Comparison of ENCODE assay signal across 1 cellular context in genomic region chr12:57896437-57897201, GRCh38.
TF ChIP-seq lines count a peak whose summit lies in the region.

No MANE protein-coding gene starts in this region.

TF ChIP-seq in HepG2, 621 proteins besides CTCF, POLR2A, EP300 and RAD21 (continued from another document):
- TF ChIP-seq, protein P1, sequence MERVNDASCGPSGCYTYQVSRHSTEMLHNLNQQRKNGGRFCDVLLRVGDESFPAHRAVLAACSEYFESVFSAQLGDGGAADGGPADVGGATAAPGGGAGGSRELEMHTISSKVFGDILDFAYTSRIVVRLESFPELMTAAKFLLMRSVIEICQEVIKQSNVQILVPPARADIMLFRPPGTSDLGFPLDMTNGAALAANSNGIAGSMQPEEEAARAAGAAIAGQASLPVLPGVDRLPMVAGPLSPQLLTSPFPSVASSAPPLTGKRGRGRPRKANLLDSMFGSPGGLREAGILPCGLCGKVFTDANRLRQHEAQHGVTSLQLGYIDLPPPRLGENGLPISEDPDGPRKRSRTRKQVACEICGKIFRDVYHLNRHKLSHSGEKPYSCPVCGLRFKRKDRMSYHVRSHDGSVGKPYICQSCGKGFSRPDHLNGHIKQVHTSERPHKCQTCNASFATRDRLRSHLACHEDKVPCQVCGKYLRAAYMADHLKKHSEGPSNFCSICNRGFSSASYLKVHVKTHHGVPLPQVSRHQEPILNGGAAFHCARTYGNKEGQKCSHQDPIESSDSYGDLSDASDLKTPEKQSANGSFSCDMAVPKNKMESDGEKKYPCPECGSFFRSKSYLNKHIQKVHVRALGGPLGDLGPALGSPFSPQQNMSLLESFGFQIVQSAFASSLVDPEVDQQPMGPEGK (CRISPR knock-in tag; IDR thresholded peaks at IDR 0.05), result peak; percentile 45; the same call in 1 of the 2 replicates
- peak; percentile 47; the same call in 1 of the 2 replicates for TF ChIP-seq GABPB1 (CRISPR knock-in tag; IDR thresholded peaks at IDR 0.05)
- TF ChIP-seq ZBTB7B (CRISPR knock-in tag; IDR thresholded peaks at IDR 0.05), result 0 out of 2 replicates have a peak, but pooled peaks have one; percentile 18
- TF ChIP-seq ZNF264 (CRISPR knock-in tag; IDR thresholded peaks at IDR 0.05), result no peak
- no peak for TF ChIP-seq ZSCAN9 (CRISPR knock-in tag; IDR thresholded peaks at IDR 0.05; ENCODE audit: borderline replicate concordance)
- TF ChIP-seq TERF1 (CRISPR knock-in tag; IDR thresholded peaks at IDR 0.05), result no peak
- TF ChIP-seq SAP130 (CRISPR knock-in tag; IDR thresholded peaks at IDR 0.05; ENCODE audit: low read depth), result peak; percentile 16; the same call in 1 of the 2 replicates
- no peak for TF ChIP-seq HBP1 (CRISPR knock-in tag; IDR thresholded peaks at IDR 0.05; ENCODE audit: low read depth)
- TF ChIP-seq PRDM15 (CRISPR knock-in tag; IDR thresholded peaks at IDR 0.05), result no peak
- TF ChIP-seq SSRP1 (CRISPR knock-in tag; IDR thresholded peaks at IDR 0.05), result no peak
- no peak for TF ChIP-seq ZNF253 (CRISPR knock-in tag; IDR thresholded peaks at IDR 0.05; ENCODE audit: borderline replicate concordance)
- peak; percentile 23; the same call in 1 of the 2 replicates for TF ChIP-seq RXRB (CRISPR knock-in tag; IDR thresholded peaks at IDR 0.05; ENCODE audit: borderline replicate concordance)
- peak; percentile 41 for TF ChIP-seq ZNF687 (CRISPR knock-in tag; IDR thresholded peaks at IDR 0.05)
- no peak for TF ChIP-seq SNAPC5 (CRISPR knock-in tag; IDR thresholded peaks at IDR 0.05; ENCODE audit: borderline replicate concordance)
- no peak for TF ChIP-seq ZNF776 (CRISPR knock-in tag; IDR thresholded peaks at IDR 0.05)
- no peak for TF ChIP-seq TFDP1 (CRISPR knock-in tag; IDR thresholded peaks at IDR 0.05; ENCODE audit: borderline replicate concordance)
- no peak for TF ChIP-seq LCORL (IDR thresholded peaks at IDR 0.05)
- TF ChIP-seq LCORL (CRISPR knock-in tag; IDR thresholded peaks at IDR 0.05), result peak; percentile 47; the same call in 1 of the 2 replicates
- no peak for TF ChIP-seq ZNF678 (CRISPR knock-in tag; IDR thresholded peaks at IDR 0.05)
- TF ChIP-seq NFKBIZ (CRISPR knock-in tag; IDR thresholded peaks at IDR 0.05), result no peak
- 0 out of 2 replicates have a peak, but pooled peaks have one; percentile 17 for TF ChIP-seq NRL (CRISPR knock-in tag; IDR thresholded peaks at IDR 0.05; ENCODE audit: borderline replicate concordance)
- TF ChIP-seq GFI1 (CRISPR knock-in tag; IDR thresholded peaks at IDR 0.05; ENCODE audit: borderline replicate concordance), result peak; percentile 77
- TF ChIP-seq ZNF607 (CRISPR knock-in tag; IDR thresholded peaks at IDR 0.05; ENCODE audit: borderline replicate concordance), result no peak
- TF ChIP-seq ZNF333 (CRISPR knock-in tag; IDR thresholded peaks at IDR 0.05; ENCODE audit: borderline replicate concordance), result no peak
- TF ChIP-seq SMAD3 (CRISPR knock-in tag; IDR thresholded peaks at IDR 0.05), result no peak
